In the genomic region with DNA sequence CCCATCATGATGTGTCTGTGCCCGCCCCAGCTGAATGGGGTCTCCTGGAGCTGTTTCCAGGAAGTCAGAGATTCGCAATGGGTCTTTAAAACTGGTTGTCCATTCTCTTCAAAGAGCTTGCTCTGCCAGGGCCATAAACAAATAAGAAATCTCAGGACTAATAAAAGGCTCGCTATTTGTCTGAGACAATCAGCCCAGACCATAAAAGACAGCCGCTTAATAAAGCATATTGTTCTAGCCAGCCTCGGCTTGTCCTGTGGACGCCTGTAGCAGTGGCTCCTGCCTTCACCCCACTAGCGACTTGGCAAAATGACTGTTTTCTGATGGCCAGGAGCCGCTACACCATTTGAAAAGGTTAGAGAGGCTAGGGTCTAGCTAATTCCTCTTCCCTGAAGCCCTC, we compare ENCODE assay signal across 28 cellular contexts.
"Had no signal": no experiment of that assay in that cellular context is flagged by ENCODE, and none has a peak within 500 bp of the region (broad histone marks: within the 10 kb centered on the region; RNA-seq: fewer than 3 reads in every experiment).

No MANE protein-coding gene starts in this region.

- H3K27me3 Mint-ChIP-seq: activated naive CD8-positive, alpha-beta T cell; naive thymus-derived CD8-positive, alpha-beta T cell had no signal

- H3K27ac ChIP-seq: epithelial cell of prostate, pancreas, psoas muscle, sigmoid colon, suprapubic skin, tibial nerve, WERI-Rb-1 had no signal

- H3K27ac Mint-ChIP-seq: T-helper 1 cell treated with Interleukin-12 subunit alpha and Interleukin-12 subunit beta and Interleukin-4 antibody, amounts not matched to agents 30 μg/mL and 1 μg/mL, for 36 hours had no signal

- H3K36me3 ChIP-seq: pancreas, suprapubic skin, WERI-Rb-1 had no signal

- H3K27me3 ChIP-seq: pancreas, sigmoid colon, suprapubic skin, tibial nerve had no signal

- H3K9me3 Mint-ChIP-seq: naive thymus-derived CD8-positive, alpha-beta T cell; neural crest cell; T-helper 1 cell treated with Interleukin-12 subunit alpha and Interleukin-12 subunit beta and Interleukin-4 antibody, amounts not matched to agents 30 μg/mL and 1 μg/mL, for 36 hours had no signal

- H3K9me3 ChIP-seq: pancreas, psoas muscle, sigmoid colon, suprapubic skin, tibial nerve had no signal

- ATAC-seq: activated CD4-positive, CD25-positive, alpha-beta regulatory T cell treated with anti-CD3 and anti-CD28 coated beads, Interleukin-2, amount 50 U/mL, for 24 hours; left colon; naive thymus-derived CD8-positive, alpha-beta T cell; pancreas; psoas muscle had no signal

- DNase-seq: activated CD4-positive, alpha-beta T cell treated with anti-CD3 and anti-CD28 coated beads for 48 hours; activated CD4-positive, alpha-beta T cell treated with anti-CD3 and anti-CD28 coated beads, Interleukin-2, amount 50 U/mL, for 48 hours; activated CD8-positive, alpha-beta memory T cell treated with anti-CD3 and anti-CD28 coated beads for 24 hours; activated effector memory CD4-positive, alpha-beta T cell treated with Interleukin-2 at 50 U/mL for 16 hours; activated naive CD4-positive, alpha-beta T cell treated with Interleukin-2 at 50 U/mL for 16 hours; anterior cingulate cortex; dermis blood vessel endothelial cell; effector CD4-positive, alpha-beta T cell; glutamatergic neuron; left colon; midbrain; naive thymus-derived CD8-positive, alpha-beta T cell; nucleus accumbens; pancreas; psoas muscle; sigmoid colon; stimulated activated CD4-positive, alpha-beta T cell treated with anti-CD3 and anti-CD28 coated beads, Interleukin-15, amount 100 ng/mL, for 24 hours; stimulated activated CD4-positive, alpha-beta T cell treated with anti-CD3 and anti-CD28 coated beads, Interleukin-2, amount 100 ng/mL, for 24 hours; stimulated activated naive CD4-positive, alpha-beta T cell; T-helper 9 cell; WERI-Rb-1 had no signal

- H3K4me1 ChIP-seq: suprapubic skin had no signal

- H3K36me3 Mint-ChIP-seq: activated naive CD8-positive, alpha-beta T cell had no signal

- H3K4me3 ChIP-seq: pancreas, psoas muscle, sigmoid colon, suprapubic skin, tibial nerve had no signal

- H3K4me3 Mint-ChIP-seq: activated naive CD8-positive, alpha-beta T cell; naive thymus-derived CD8-positive, alpha-beta T cell; neural crest cell; T-helper 1 cell treated with Interleukin-12 subunit alpha and Interleukin-12 subunit beta and Interleukin-4 antibody, amounts not matched to agents 30 μg/mL and 1 μg/mL, for 36 hours had no signal
